Comparison of ENCODE assay signal across 17 cellular contexts in the genomic region with DNA sequence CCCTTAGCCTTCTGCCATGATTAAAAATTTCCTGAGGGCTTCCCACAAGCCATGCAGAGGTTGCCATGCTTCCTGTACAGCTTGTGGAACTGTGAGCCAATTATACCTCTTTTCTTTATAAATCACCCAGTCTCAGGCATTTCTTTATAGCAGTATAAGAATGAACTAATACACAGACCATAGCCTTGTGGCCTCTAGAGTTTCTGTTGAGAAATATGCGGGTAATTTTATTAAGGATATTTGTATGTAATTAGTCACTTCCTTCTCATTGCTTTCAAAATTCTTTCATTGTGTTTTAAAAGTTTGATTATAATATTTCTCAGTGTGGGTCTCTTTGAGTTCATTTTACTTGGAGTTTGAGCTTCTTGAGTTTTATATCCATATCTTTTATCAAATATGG.
DNase-seq lines count a peak whose midpoint lies in the region; ATAC-seq, FAIRE-seq and TF ChIP-seq lines count a peak whose summit lies in the region.
"Had no signal": no experiment of that assay in that cellular context is flagged by ENCODE, and none has a peak within 500 bp of the region (broad histone marks: within the 10 kb centered on the region; RNA-seq: fewer than 3 reads in every experiment).

No MANE protein-coding gene starts in this region.

- DNase-seq in EL: peak; percentile 12
- peak; percentile 9 for DNase-seq in M059J (ENCODE audit: low read depth)
- peak; percentile 15 for DNase-seq in epithelial cell of esophagus (ENCODE audit: low read depth)
- no peak for DNase-seq in HepG2 (ENCODE audit: low spot score)
- no peak for DNase-seq in NCI-H2196 (lab: John Stamatoyannopoulos, UW; ENCODE audit: unreplicated experiment)
- DNase-seq: Calu3; CD4-positive, CD25-positive, alpha-beta regulatory T cell; DMS 273 treated with DMSO at 0.1 percent for 48 hours; GDM1; GM23248 had no signal

- TF ChIP-seq EP300 in HepG2 (IDR thresholded peaks at IDR 0.05; ENCODE audit: low read depth in 2 of 2, low read length in 2 of 2) (no peak), HepG2 (CRISPR knock-in tag; IDR thresholded peaks at IDR 0.05; ENCODE audit: borderline replicate concordance) (no peak)

- TF ChIP-seq RAD21 in HepG2 (CRISPR knock-in tag; IDR thresholded peaks at IDR 0.05): no peak

- no peaks in the 10 kb centered on the region for H3K79me2 ChIP-seq in HepG2 (ENCODE audit: insufficient read depth, low read length)

- H3K27ac ChIP-seq in HepG2 (ENCODE audit: extremely low read length, insufficient read depth, low read length): no peak overlapping the region
- H3K27ac ChIP-seq: A549; BLaER1 treated with 17β-estradiol and CSF1 and Interleukin-3, amounts not matched to agents 10 nM and 100 nM; GM23248 had no signal

- BruUV-seq in HepG2 (replicated peaks; lab: Mats Ljungman, UMichigan): no TSS peak

- POLR2A ChIA-PET in HepG2 (lab: Yijun Ruan, JAX): no interaction called here

- no peak for FAIRE-seq in HepG2 (lab: Jason Lieb, UNC)
- FAIRE-seq: A549, GM12892, H54, HTR-8/SVneo had no signal

- in situ Hi-C loops in HepG2 (cut with HindIII; ENCODE audit: extremely low pct_ligation_motif_present, low pct_unique_long_range_greater_than_20kb): no loop called here

- H3K36me3 ChIP-seq in HepG2 (replicated peaks in 1 of 2; ENCODE audit: control insufficient read depth in 1 of 2, insufficient read depth in 2 of 2, low read length in 2 of 2): no peaks in the 10 kb centered on the region
- H3K36me3 ChIP-seq: BLaER1 treated with 17β-estradiol and CSF1 and Interleukin-3, amounts not matched to agents 10 nM and 100 nM had no signal

- CTCF ChIA-PET in HepG2 (lab: Yijun Ruan, JAX; ENCODE audit: low intra/inter-chr PET ratio, low total read pairs): no interaction called here

- no peak overlapping the region for H3K4me2 ChIP-seq in HepG2 (ENCODE audit: low read depth, low read length)
- H3K4me2 ChIP-seq: A549; BLaER1 treated with 17β-estradiol and CSF1 and Interleukin-3, amounts not matched to agents 10 nM and 100 nM had no signal

- no peak overlapping the region for H3K9ac ChIP-seq in HepG2 (ENCODE audit: insufficient read depth, low read depth, low read length)
- H3K9ac ChIP-seq: BLaER1 treated with 17β-estradiol and CSF1 and Interleukin-3, amounts not matched to agents 10 nM and 100 nM; GM23248 had no signal

- no peak for TF ChIP-seq POLR2A in HepG2 (IDR thresholded peaks at IDR 0.05; ENCODE audit: insufficient read depth in 1 of 2, low read depth in 2 of 2, low read length in 2 of 2)

- no peaks in the 10 kb centered on the region for H3K27me3 ChIP-seq in HepG2 (ENCODE audit: control insufficient read depth in 1 of 2, insufficient read depth in 2 of 2, low read length in 2 of 2)
- H3K27me3 ChIP-seq: BLaER1 treated with 17β-estradiol and CSF1 and Interleukin-3, amounts not matched to agents 10 nM and 100 nM had no signal

- H2AFZ ChIP-seq in HepG2 (ENCODE audit: low read length): no peak overlapping the region
- H2AFZ ChIP-seq: GM23248 had no signal

- intact Hi-C loops in HepG2 (cut with micrococcal nuclease; ENCODE audit: unreplicated experiment): no loop called here

- no peak overlapping the region for H3K4me3 ChIP-seq in epithelial cell of esophagus (ENCODE audit: low read length)
- H3K4me3 ChIP-seq in HepG2 (replicated peaks in 1 of 3; ENCODE audit: insufficient read depth in 1 of 3, low read depth in 2 of 3, low read length in 3 of 3): no peak overlapping the region
- H3K4me3 ChIP-seq: A549; BLaER1 treated with 17β-estradiol and CSF1 and Interleukin-3, amounts not matched to agents 10 nM and 100 nM; GM23248 had no signal

- H4K20me1 ChIP-seq in HepG2 (ENCODE audit: insufficient read depth, low read length): no peaks in the 10 kb centered on the region
- H4K20me1 ChIP-seq: BLaER1 treated with 17β-estradiol and CSF1 and Interleukin-3, amounts not matched to agents 10 nM and 100 nM had no signal

- ATAC-seq in GM21423 (IDR thresholded peaks at IDR 0.05; ENCODE audit: unreplicated experiment) (no peak), HepG2 (no peak), GM21367 (IDR thresholded peaks at IDR 0.05; ENCODE audit: unreplicated experiment) (no peak)
- ATAC-seq: A549 had no signal

- no peak for TF ChIP-seq CTCF in epithelial cell of esophagus (IDR thresholded peaks at IDR 0.05; ENCODE audit: insufficient read depth, low read depth, low read length, missing control alignments)
- no peak for TF ChIP-seq CTCF in HepG2 (CRISPR knock-in tag; IDR thresholded peaks at IDR 0.05)

- 3% methylated on average over 1 of the region's 1 CpG for WGBS in HepG2 (ENCODE audit: low lambda C conversion rate)

- no peaks in the 10 kb centered on the region for H3K9me3 ChIP-seq in HepG2 (ENCODE audit: low read length)

- no peaks in the 10 kb centered on the region for H3K4me1 ChIP-seq in HepG2 (ENCODE audit: insufficient read depth, low read length)
- H3K4me1 ChIP-seq: A549; BLaER1 treated with 17β-estradiol and CSF1 and Interleukin-3, amounts not matched to agents 10 nM and 100 nM had no signal

TF ChIP-seq in HepG2, 621 proteins besides CTCF, POLR2A, EP300 and RAD21:
- TF ChIP-seq SRY (CRISPR knock-in tag; IDR thresholded peaks at IDR 0.05) (no peak), MTF2 (CRISPR knock-in tag; IDR thresholded peaks at IDR 0.05; ENCODE audit: borderline replicate concordance) (no peak), JDP2 (CRISPR knock-in tag; IDR thresholded peaks at IDR 0.05; ENCODE audit: borderline replicate concordance) (no peak), FOXA3 (CRISPR knock-in tag; IDR thresholded peaks at IDR 0.05) (no peak), ZNF180 (CRISPR knock-in tag; IDR thresholded peaks at IDR 0.05; ENCODE audit: borderline replicate concordance, low read depth) (no peak), ARNT2 (CRISPR knock-in tag; IDR thresholded peaks at IDR 0.05; ENCODE audit: low read depth) (no peak), CEBPB (IDR thresholded peaks at IDR 0.05; ENCODE audit: borderline replicate concordance, low read depth, low read length) (no peak), KLF15 (CRISPR knock-in tag; IDR thresholded peaks at IDR 0.05; ENCODE audit: borderline replicate concordance) (no peak)
- TF ChIP-seq, protein P1, sequence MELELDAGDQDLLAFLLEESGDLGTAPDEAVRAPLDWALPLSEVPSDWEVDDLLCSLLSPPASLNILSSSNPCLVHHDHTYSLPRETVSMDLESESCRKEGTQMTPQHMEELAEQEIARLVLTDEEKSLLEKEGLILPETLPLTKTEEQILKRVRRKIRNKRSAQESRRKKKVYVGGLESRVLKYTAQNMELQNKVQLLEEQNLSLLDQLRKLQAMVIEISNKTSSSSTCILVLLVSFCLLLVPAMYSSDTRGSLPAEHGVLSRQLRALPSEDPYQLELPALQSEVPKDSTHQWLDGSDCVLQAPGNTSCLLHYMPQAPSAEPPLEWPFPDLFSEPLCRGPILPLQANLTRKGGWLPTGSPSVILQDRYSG (CRISPR knock-in tag; IDR thresholded peaks at IDR 0.05): no peak

Comparison
In these comparisons a context has a peak if more than half of its experiments do, and no peak if none do; other contexts are left out.
1. DNase-seq: peak in EL (single experiment), M059J (single experiment) and epithelial cell of esophagus (single experiment); none in HepG2 (single experiment) and NCI-H2196 (single experiment).